In the genomic region with DNA sequence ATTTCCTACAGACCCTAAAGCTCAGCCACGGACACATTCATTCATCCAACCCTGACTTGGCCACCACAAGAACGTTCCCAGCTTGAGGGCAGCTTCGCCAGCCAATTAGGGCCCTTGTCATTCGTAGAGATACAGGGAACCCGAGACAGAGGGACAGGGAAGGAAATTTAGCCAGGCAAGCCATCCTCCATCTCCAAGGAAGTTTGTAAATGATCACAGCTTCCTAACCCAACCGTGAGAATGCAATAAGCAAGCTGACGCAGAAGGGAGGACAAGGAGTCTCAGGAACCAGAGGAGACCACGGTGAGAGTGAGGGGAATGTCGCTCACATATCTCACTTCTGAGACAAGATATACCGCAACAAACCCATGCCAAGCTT, we compare ENCODE assay signal across 8 cellular contexts. TPM values are rescaled to one million over a fixed set of nuclear protein-coding genes. Genes with fewer than 3 reads are reported as not detected.
DNase-seq lines count a peak whose midpoint lies in the region; ATAC-seq lines count a peak whose summit lies in the region.

No MANE protein-coding gene starts in this region.

- no peak for ATAC-seq in activated T-helper 17 cell treated with anti-CD3 and anti-CD28 coated beads, Interleukin-2, amount 50 U/mL, for 72 hours (replicated peaks)
- ATAC-seq in HG02852 (IDR thresholded peaks at IDR 0.05; ENCODE audit: unreplicated experiment) (no peak), HG03135 (IDR thresholded peaks at IDR 0.05; ENCODE audit: unreplicated experiment) (no peak)

- DNase-seq in T-helper 2 cell treated with Interferon-gamma antibody and Interleukin-4, amounts not matched to agents 5 μg/mL and 100 μg/mL, for 36 hours (ENCODE audit: low spot score), result no peak
- DNase-seq in T-helper 2 cell, result no peak
- DNase-seq in immature natural killer cell, result no peak
- no peak for DNase-seq in activated CD8-positive, alpha-beta memory T cell treated with anti-CD3 and anti-CD28 coated beads, Interleukin-2, amount 50 U/mL, for 4 hours

- H3K4me1 Mint-ChIP-seq in T-helper 2 cell treated with Interferon-gamma antibody and Interleukin-4, amounts not matched to agents 5 μg/mL and 100 μg/mL, for 36 hours (ENCODE audit: low read depth), result peaks cover 40% of the 10 kb centered on the region
- H3K4me1 Mint-ChIP-seq in activated T-helper 17 cell treated with anti-CD3 and anti-CD28 coated beads, Interleukin-2, amount 50 U/mL, for 72 hours, result peaks cover 22% of the 10 kb centered on the region
- H3K4me1 Mint-ChIP-seq in immature natural killer cell, result peaks cover 58 to 65% of the 10 kb centered on the region in 2 donors

- H3K36me3 Mint-ChIP-seq in T-helper 2 cell treated with Interferon-gamma antibody and Interleukin-4, amounts not matched to agents 5 μg/mL and 100 μg/mL, for 36 hours (ENCODE audit: low read depth), result peaks cover 9% of the 10 kb centered on the region
- H3K36me3 Mint-ChIP-seq in activated T-helper 17 cell treated with anti-CD3 and anti-CD28 coated beads, Interleukin-2, amount 50 U/mL, for 72 hours (ENCODE audit: low read depth), result no peaks in the 10 kb centered on the region
- peaks cover 0 to 3% (median 3%) of the 10 kb centered on the region in 3 donors for H3K36me3 Mint-ChIP-seq in immature natural killer cell

- H3K27me3 Mint-ChIP-seq in T-helper 2 cell treated with Interferon-gamma antibody and Interleukin-4, amounts not matched to agents 5 μg/mL and 100 μg/mL, for 36 hours (ENCODE audit: low read depth), result no peaks in the 10 kb centered on the region
- H3K27me3 Mint-ChIP-seq in activated T-helper 17 cell treated with anti-CD3 and anti-CD28 coated beads, Interleukin-2, amount 50 U/mL, for 72 hours, result no peaks in the 10 kb centered on the region
- H3K27me3 Mint-ChIP-seq in immature natural killer cell (ENCODE audit: low read depth in 3 of 3), result peaks cover 11 to 27% (median 12%) of the 10 kb centered on the region in 3 donors

- peak overlapping the region; percentile 65 for H3K27ac ChIP-seq in subcutaneous abdominal adipose tissue (ENCODE audit: low read depth, low read length)

- peak overlapping the region; percentile 44 to 83 (median 65) for H3K9ac ChIP-seq in subcutaneous abdominal adipose tissue (ENCODE audit: low read length in 5 of 5)

- peak overlapping the region; percentile 81 for H3K4me3 Mint-ChIP-seq in T-helper 2 cell treated with Interferon-gamma antibody and Interleukin-4, amounts not matched to agents 5 μg/mL and 100 μg/mL, for 36 hours
- peak overlapping the region; percentile 65 for H3K4me3 Mint-ChIP-seq in activated T-helper 17 cell treated with anti-CD3 and anti-CD28 coated beads, Interleukin-2, amount 50 U/mL, for 72 hours
- H3K4me3 Mint-ChIP-seq in immature natural killer cell, result peak overlapping the region; percentile 83 to 95 (median 89)

- peak overlapping the region; percentile 91 for H3K27ac Mint-ChIP-seq in T-helper 2 cell treated with Interferon-gamma antibody and Interleukin-4, amounts not matched to agents 5 μg/mL and 100 μg/mL, for 36 hours
- no peak overlapping the region for H3K27ac Mint-ChIP-seq in activated T-helper 17 cell treated with anti-CD3 and anti-CD28 coated beads, Interleukin-2, amount 50 U/mL, for 72 hours
- peak overlapping the region; percentile 89 to 96 (median 95) for H3K27ac Mint-ChIP-seq in immature natural killer cell

- H3K27me3 ChIP-seq in subcutaneous abdominal adipose tissue (ENCODE audit: control insufficient read depth in 5 of 5, insufficient read depth in 4 of 5, low read length in 5 of 5), result no peaks in the 10 kb centered on the region

- peak overlapping the region; percentile 82 to 94 (median 90) for H3K4me3 ChIP-seq in subcutaneous abdominal adipose tissue (ENCODE audit: low read depth in 1 of 5, low read length in 5 of 5)

- H3K4me1 ChIP-seq in subcutaneous abdominal adipose tissue (ENCODE audit: control insufficient read depth in 5 of 5, insufficient read depth in 5 of 5, low read length in 5 of 5), result peaks cover 5 to 65% (median 60%) of the 10 kb centered on the region in 5 donors

- no peaks in the 10 kb centered on the region for H3K9me3 Mint-ChIP-seq in T-helper 2 cell treated with Interferon-gamma antibody and Interleukin-4, amounts not matched to agents 5 μg/mL and 100 μg/mL, for 36 hours
- H3K9me3 Mint-ChIP-seq in activated T-helper 17 cell treated with anti-CD3 and anti-CD28 coated beads, Interleukin-2, amount 50 U/mL, for 72 hours, result no peaks in the 10 kb centered on the region
- no peaks in the 10 kb centered on the region for H3K9me3 Mint-ChIP-seq in immature natural killer cell

- no peaks in the 10 kb centered on the region for H3K9me3 ChIP-seq in subcutaneous abdominal adipose tissue (ENCODE audit: control insufficient read depth in 5 of 5, low read length in 5 of 5)

- peaks cover 0 to 2% (median 0%) of the 10 kb centered on the region in 5 donors for H3K36me3 ChIP-seq in subcutaneous abdominal adipose tissue (ENCODE audit: control insufficient read depth in 5 of 5, insufficient read depth in 5 of 5, low read length in 5 of 5)

RNA-seq across cellular contexts. Expression of a gene that starts 1.4 kb away (rescaled TPM):
- total RNA-seq in activated T-helper 17 cell treated with anti-CD3 and anti-CD28 coated beads, Interleukin-2, amount 50 U/mL, for 72 hours, result 1 to 10 TPM; 1.7 to 5.4 TPM
- polyA plus RNA-seq in immature natural killer cell, result 1 to 10 TPM; 1.7 to 7.0 (median 4.4) TPM
